ENCODE assay signal across 1 cellular context in the genomic region with DNA sequence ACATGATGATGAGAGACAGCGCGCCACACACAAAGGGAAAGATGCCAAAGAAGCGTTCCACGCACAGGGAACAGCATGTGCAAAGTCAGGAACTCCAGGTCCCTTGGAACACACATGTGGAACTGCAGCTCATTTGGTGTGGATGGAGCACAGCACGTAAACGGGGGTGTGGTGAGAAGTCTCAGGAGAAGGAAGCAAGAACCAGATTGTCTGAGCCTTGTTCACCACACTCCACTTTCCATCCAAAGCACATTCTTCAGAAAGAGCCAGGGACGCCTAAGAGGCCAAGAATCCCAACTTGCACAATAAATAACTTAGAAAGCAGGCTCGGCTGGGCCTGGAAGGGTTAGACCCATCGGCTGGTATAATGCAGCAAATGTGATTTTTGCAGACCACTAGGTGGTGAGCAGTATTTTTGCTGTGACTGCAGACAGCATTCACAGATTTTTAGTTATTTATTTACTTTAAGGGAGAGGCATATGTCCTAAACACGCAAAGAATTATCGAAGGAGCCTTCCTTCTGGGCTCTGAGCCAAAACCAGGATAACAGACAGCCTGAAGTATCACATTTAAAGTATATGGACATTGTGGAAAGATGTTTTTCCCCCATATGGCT.
TF ChIP-seq lines count a peak whose summit lies in the region.

No MANE protein-coding gene starts in this region.

TF ChIP-seq in GM12878, 131 proteins besides CTCF, POLR2A, EP300 and RAD21:
- no peak for TF ChIP-seq GATAD2B (conservative IDR thresholded peaks at IDR 0.05; ENCODE audit: low read depth)
- no peak for TF ChIP-seq NFYA (IDR thresholded peaks at IDR 0.05; ENCODE audit: borderline replicate concordance, low read depth, low read length)
- no peak for TF ChIP-seq RAD51 (IDR thresholded peaks at IDR 0.05)
- no peak for TF ChIP-seq TCF12 (IDR thresholded peaks at IDR 0.05; ENCODE audit: low read depth, low read length)
- no peak for TF ChIP-seq STAT1 (conservative IDR thresholded peaks at IDR 0.05)
- TF ChIP-seq CHD2 (IDR thresholded peaks at IDR 0.05; ENCODE audit: borderline replicate concordance, low read depth, low read length): no peak
- TF ChIP-seq SMAD5 (IDR thresholded peaks at IDR 0.05; ENCODE audit: low read depth): no peak
- TF ChIP-seq ZNF384 (IDR thresholded peaks at IDR 0.05; ENCODE audit: borderline replicate concordance, low read depth, low read length): no peak
- no peak for TF ChIP-seq LARP7 (IDR thresholded peaks at IDR 0.05)
- no peak for TF ChIP-seq CBX5 (IDR thresholded peaks at IDR 0.05; ENCODE audit: low read depth)
- TF ChIP-seq BRCA1 (IDR thresholded peaks at IDR 0.05; ENCODE audit: low read depth, low read length): no peak
- no peak for TF ChIP-seq ESRRA (IDR thresholded peaks at IDR 0.05; ENCODE audit: low read length)
- TF ChIP-seq, protein P1, sequence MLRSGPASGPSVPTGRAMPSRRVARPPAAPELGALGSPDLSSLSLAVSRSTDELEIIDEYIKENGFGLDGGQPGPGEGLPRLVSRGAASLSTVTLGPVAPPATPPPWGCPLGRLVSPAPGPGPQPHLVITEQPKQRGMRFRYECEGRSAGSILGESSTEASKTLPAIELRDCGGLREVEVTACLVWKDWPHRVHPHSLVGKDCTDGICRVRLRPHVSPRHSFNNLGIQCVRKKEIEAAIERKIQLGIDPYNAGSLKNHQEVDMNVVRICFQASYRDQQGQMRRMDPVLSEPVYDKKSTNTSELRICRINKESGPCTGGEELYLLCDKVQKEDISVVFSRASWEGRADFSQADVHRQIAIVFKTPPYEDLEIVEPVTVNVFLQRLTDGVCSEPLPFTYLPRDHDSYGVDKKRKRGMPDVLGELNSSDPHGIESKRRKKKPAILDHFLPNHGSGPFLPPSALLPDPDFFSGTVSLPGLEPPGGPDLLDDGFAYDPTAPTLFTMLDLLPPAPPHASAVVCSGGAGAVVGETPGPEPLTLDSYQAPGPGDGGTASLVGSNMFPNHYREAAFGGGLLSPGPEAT (IDR thresholded peaks at IDR 0.05; ENCODE audit: low read depth): no peak
- no peak for TF ChIP-seq MTA2 (IDR thresholded peaks at IDR 0.05; ENCODE audit: low read depth)
- TF ChIP-seq RCOR1 (conservative IDR thresholded peaks at IDR 0.05; ENCODE audit: low read depth, low read length): no peak
